ENCODE assay signal across 2 cellular contexts in genomic region chr16:84199097-84199496, GRCh38.
TF ChIP-seq lines count a peak whose summit lies in the region.

No MANE protein-coding gene starts in this region.

TF ChIP-seq in GM23338, 12 proteins besides CTCF, POLR2A, EP300 and RAD21 (continued from another document):
- TF ChIP-seq CREB1 (CRISPR knock-in tag; IDR thresholded peaks at IDR 0.05; ENCODE audit: low read depth) (no peak), STAT1 (IDR thresholded peaks at IDR 0.05; ENCODE audit: unreplicated experiment) (no peak), ZNF114 (CRISPR knock-in tag; IDR thresholded peaks at IDR 0.05) (no peak), EZH2phosphoT487 (IDR thresholded peaks at IDR 0.05; ENCODE audit: unreplicated experiment) (no peak), ZNF331 (CRISPR knock-in tag; IDR thresholded peaks at IDR 0.05; ENCODE audit: low read depth) (no peak), POLR2AphosphoS5 (IDR thresholded peaks at IDR 0.05; ENCODE audit: low read depth) (no peak), ZNF462 (CRISPR knock-in tag; IDR thresholded peaks at IDR 0.05) (no peak), REST (IDR thresholded peaks at IDR 0.05; ENCODE audit: unreplicated experiment) (no peak), EZH2 (IDR thresholded peaks at IDR 0.05; ENCODE audit: low read depth, unreplicated experiment) (no peak)

TF ChIP-seq in WTC11, 78 proteins besides CTCF, POLR2A, EP300 and RAD21:
- TF ChIP-seq PRDM15 (CRISPR knock-in tag; IDR thresholded peaks at IDR 0.05) = no peak
- TF ChIP-seq TCF7 (CRISPR knock-in tag; IDR thresholded peaks at IDR 0.05; ENCODE audit: low read depth) = no peak
- TF ChIP-seq USF2 (CRISPR knock-in tag; IDR thresholded peaks at IDR 0.05) = no peak
- TF ChIP-seq AR (CRISPR knock-in tag; IDR thresholded peaks at IDR 0.05) = no peak
- no peak for TF ChIP-seq FOXJ3 (CRISPR knock-in tag; IDR thresholded peaks at IDR 0.05; ENCODE audit: borderline replicate concordance)
- no peak for TF ChIP-seq ATF2 (CRISPR knock-in tag; IDR thresholded peaks at IDR 0.05; ENCODE audit: borderline replicate concordance, low read depth)
